In the genomic region with DNA sequence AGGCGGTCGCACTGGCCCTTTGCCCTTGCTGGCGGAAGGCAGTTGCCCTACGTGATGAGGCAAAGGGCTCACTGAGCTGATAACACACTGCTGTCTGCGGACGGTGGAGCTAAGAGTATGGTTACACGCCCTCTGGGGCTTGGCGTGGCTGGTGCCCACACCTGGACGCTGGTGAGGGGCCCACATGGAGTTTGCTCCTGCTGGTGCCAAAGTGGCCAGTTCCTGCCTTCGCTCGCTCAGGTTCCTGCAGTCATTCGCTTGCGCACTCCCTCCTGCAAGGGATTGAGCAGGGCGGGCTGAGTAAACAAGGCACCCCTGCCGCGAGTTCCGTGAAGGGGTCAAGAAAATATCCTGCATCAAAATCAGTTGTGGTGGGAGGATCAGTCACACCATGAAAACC, we compare ENCODE assay signal across 22 cellular contexts. TPM values are rescaled to one million over a fixed set of nuclear protein-coding genes. Genes with fewer than 3 reads are reported as not detected.
"Had no signal": no experiment of that assay in that cellular context is flagged by ENCODE, and none has a peak within 500 bp of the region (broad histone marks: within the 10 kb centered on the region; RNA-seq: fewer than 3 reads in every experiment).

No MANE protein-coding gene starts in this region.

- ATAC-seq: effector memory CD8-positive, alpha-beta T cell; left lung; lower lobe of right lung; naive thymus-derived CD8-positive, alpha-beta T cell; stimulated activated naive B cell treated with anti-CD40 and anti-IgM and Interleukin-4, amounts not matched to agents 10 μg/mL and 1 μg/mL and 100 μg/mL, for 72 hours had no signal

- H3K4me1 ChIP-seq: prostate gland had no signal

- H3K4me3 ChIP-seq: hepatocyte, left lung, lower lobe of right lung, prostate gland, right atrium auricular region, sigmoid colon, transverse colon had no signal

- H3K4me2 ChIP-seq: hepatocyte had no signal

- H3K9me3 ChIP-seq: left lung, lower lobe of right lung, prostate gland, right atrium auricular region, sigmoid colon, transverse colon had no signal

- DNase-seq: cerebellar nuclear complex; cortex of kidney; effector memory CD8-positive, alpha-beta T cell; erythroblast; head of caudate nucleus; kidney; left lung; lower lobe of right lung; naive thymus-derived CD8-positive, alpha-beta T cell; nephron progenitor cell; nucleus accumbens; sigmoid colon; stimulated activated CD4-positive, alpha-beta T cell treated with anti-CD3 and anti-CD28 coated beads, Interleukin-2, amount 100 ng/mL, for 24 hours; stimulated activated CD4-positive, alpha-beta T cell treated with anti-CD3 and anti-CD28 coated beads, Interleukin-4, amount 100 ng/mL, for 24 hours; stimulated activated naive B cell treated with anti-CD40 and anti-IgM and Interleukin-4, amounts not matched to agents 10 μg/mL and 1 μg/mL and 100 μg/mL, for 72 hours; transverse colon had no signal

- H3K27me3 ChIP-seq: hepatocyte, left lung, right atrium auricular region, sigmoid colon, transverse colon had no signal

- H3K27ac ChIP-seq: hepatocyte, lower lobe of right lung, prostate gland, transverse colon had no signal

- H3K79me2 ChIP-seq: hepatocyte had no signal

- FAIRE-seq: endometrium, frontal cortex, kidney had no signal

- H2AFZ ChIP-seq: hepatocyte had no signal

- H3K36me3 ChIP-seq: prostate gland, transverse colon had no signal

RNA-seq across cellular contexts. Expression of a gene that starts 18.4 kb away (rescaled TPM):
- total RNA-seq: fibroblast of villous mesenchyme; naive thymus-derived CD8-positive, alpha-beta T cell had no signal
- polyA plus RNA-seq: naive thymus-derived CD8-positive, alpha-beta T cell had no signal
